8 cellular contexts compared by ENCODE assay signal in the genomic region with DNA sequence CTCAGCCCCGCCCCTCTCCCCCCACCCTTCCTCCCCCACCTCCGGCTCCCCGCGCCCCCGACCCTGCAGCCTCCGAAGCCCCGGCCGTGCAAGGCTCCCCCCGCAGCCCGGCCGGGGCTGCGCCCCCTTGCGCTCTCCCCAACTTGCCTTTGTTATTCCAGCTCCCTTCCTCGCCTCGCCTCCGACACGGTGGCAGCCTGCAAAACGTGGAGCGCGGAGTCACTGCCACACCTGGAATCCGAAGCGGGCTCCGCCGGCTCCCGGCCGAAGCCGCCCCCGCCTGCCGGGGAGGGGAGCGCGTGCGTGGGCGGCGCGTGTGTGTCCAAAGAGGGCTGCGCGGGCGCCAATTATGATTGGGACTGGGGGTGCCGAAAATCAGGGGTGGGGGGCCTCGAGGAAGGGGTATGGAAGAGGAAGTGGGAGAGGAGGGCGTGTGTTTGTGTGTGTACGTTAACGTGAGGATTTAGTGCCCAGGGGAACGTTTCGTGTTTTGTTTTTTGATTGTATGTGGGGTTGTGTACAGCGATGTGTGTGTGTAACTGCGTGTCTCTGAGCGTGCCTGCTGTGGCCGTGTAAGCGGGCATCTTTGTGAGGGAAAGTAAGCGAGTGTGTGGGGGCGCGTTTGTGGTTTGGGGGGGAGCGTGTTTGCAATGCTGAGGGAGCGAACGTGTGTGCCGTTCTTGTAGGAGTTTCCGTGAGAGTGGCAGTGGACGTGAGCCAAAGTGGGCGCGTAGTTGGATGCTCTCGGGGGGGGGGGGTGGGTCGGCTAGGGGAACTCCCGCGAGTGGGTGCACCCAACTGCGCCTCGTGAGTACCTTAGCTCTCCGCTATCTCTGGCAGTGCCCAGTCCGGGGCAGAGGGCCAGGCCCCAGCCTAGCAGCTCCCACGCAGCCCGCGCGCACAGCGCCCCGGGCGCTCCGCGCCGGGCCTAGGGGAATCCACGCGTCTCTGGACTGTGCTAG. TPM values are rescaled to one million over a fixed set of nuclear protein-coding genes. Genes with fewer than 3 reads are reported as not detected.
DNase-seq lines count a peak whose midpoint lies in the region; ATAC-seq and TF ChIP-seq lines count a peak whose summit lies in the region.

No MANE protein-coding gene starts in this region.

- H2AFZ ChIP-seq in OCI-LY1 (ENCODE audit: low read length), result no peak overlapping the region

- H3K36me3 Mint-ChIP-seq in activated T-cell treated with anti-CD3 and anti-CD28 coated beads, Interleukin-2, amount 50 U/mL, for 24 hours (ENCODE audit: low read depth), result no peaks in the 10 kb centered on the region

- peak overlapping the region; percentile 31 for H3K27ac Mint-ChIP-seq in activated T-cell treated with anti-CD3 and anti-CD28 coated beads, Interleukin-2, amount 50 U/mL, for 24 hours

- H3K4me3 ChIP-seq in OCI-LY1 (ENCODE audit: low read depth, low read length, poor library complexity, severe bottlenecking) (peak overlapping the region; percentile 54), mononuclear cell (ENCODE audit: low read length) (peak overlapping the region; percentile 42)

- H4K20me1 ChIP-seq in OCI-LY1 (ENCODE audit: insufficient read depth, low read length), result no peaks in the 10 kb centered on the region

- H3K4me2 ChIP-seq in OCI-LY1 (ENCODE audit: low read length), result peak overlapping the region; percentile 66

- TF ChIP-seq CTCF in OCI-LY1 (IDR thresholded peaks at IDR 0.05; ENCODE audit: low read length), result no peak

- no peak for TF ChIP-seq POLR2A in erythroblast (IDR thresholded peaks at IDR 0.05; ENCODE audit: low read length)

- peak overlapping the region; percentile 3; the same call in 1 of the 2 replicates for H3K9ac ChIP-seq in OCI-LY1 (ENCODE audit: low read length)

- H3K9me3 ChIP-seq in OCI-LY1 (ENCODE audit: low read length) (no peaks in the 10 kb centered on the region), mononuclear cell (ENCODE audit: low read depth, low read length) (no peaks in the 10 kb centered on the region)

- H3K4me1 ChIP-seq in OCI-LY1 (ENCODE audit: insufficient read depth, low read length, severe bottlenecking), result peaks cover 22% of the 10 kb centered on the region
- H3K4me1 ChIP-seq in mononuclear cell (ENCODE audit: insufficient read depth, low read length), result peaks cover 46% of the 10 kb centered on the region

- H3K27ac ChIP-seq in OCI-LY1 (ENCODE audit: low read depth, low read length, poor library complexity, severe bottlenecking), result no peak overlapping the region

- peak; percentile 89 for DNase-seq in CD1c-positive myeloid dendritic cell (ENCODE audit: extremely low spot score)
- peak; percentile 76 for DNase-seq in HPDE6-E6E7 (ENCODE audit: extremely low spot score)
- DNase-seq in activated T-cell treated with anti-CD3 and anti-CD28 coated beads, Interleukin-2, amount 50 U/mL, for 24 hours, result peak; percentile 90
- peak; percentile 86 to 93 for DNase-seq in erythroblast (lab: John Stamatoyannopoulos, UW)
- peak; percentile 63 to 68 for DNase-seq in stimulated activated CD8-positive, alpha-beta memory T cell treated with anti-CD3 and anti-CD28 coated beads, Interleukin-15, amount 100 ng/mL, for 4 hours (ENCODE audit: low read depth in 2 of 2)

- no peaks in the 10 kb centered on the region for H3K9me2 ChIP-seq in OCI-LY1 (ENCODE audit: low read depth, low read length)

- H3K27me3 Mint-ChIP-seq in activated T-cell treated with anti-CD3 and anti-CD28 coated beads, Interleukin-2, amount 50 U/mL, for 24 hours, result peaks cover 8% of the 10 kb centered on the region

- H3K9me3 Mint-ChIP-seq in activated T-cell treated with anti-CD3 and anti-CD28 coated beads, Interleukin-2, amount 50 U/mL, for 24 hours, result no peaks in the 10 kb centered on the region

- H3F3A ChIP-seq in OCI-LY1 (ENCODE audit: insufficient read depth, low read length), result no peaks in the 10 kb centered on the region

- H3K4me3 Mint-ChIP-seq in activated T-cell treated with anti-CD3 and anti-CD28 coated beads, Interleukin-2, amount 50 U/mL, for 24 hours, result peak overlapping the region; percentile 74

- H3K36me3 ChIP-seq in OCI-LY1 (ENCODE audit: insufficient read depth, low read length), result no peaks in the 10 kb centered on the region

- no peak for ATAC-seq in GM19035 (IDR thresholded peaks at IDR 0.05; ENCODE audit: unreplicated experiment)

- H3K27me3 ChIP-seq in OCI-LY1 (ENCODE audit: insufficient read depth, low read length) (0 out of 2 replicates have a peak, but pooled peaks cover 6% of the 10 kb centered on the region), mononuclear cell (ENCODE audit: insufficient read depth, low read length) (no peaks in the 10 kb centered on the region)

- H3K79me2 ChIP-seq in OCI-LY1 (ENCODE audit: insufficient read depth, low read length), result no peaks in the 10 kb centered on the region

- H3K4me1 Mint-ChIP-seq in activated T-cell treated with anti-CD3 and anti-CD28 coated beads, Interleukin-2, amount 50 U/mL, for 24 hours (ENCODE audit: low read depth), result peaks cover 53% of the 10 kb centered on the region

RNA-seq across cellular contexts. Expression of a gene that starts 1.2 kb away (rescaled TPM):
- 26.2 TPM for total RNA-seq in mononuclear cell
